In genomic region chr10:114166053-114166452, GRCh38 we compare ENCODE assay signal across 20 cellular contexts. TPM values are rescaled to one million over a fixed set of nuclear protein-coding genes. Genes with fewer than 3 reads are reported as not detected.
DNase-seq lines count a peak whose midpoint lies in the region; ATAC-seq and TF ChIP-seq lines count a peak whose summit lies in the region.
"Had no signal": no experiment of that assay in that cellular context is flagged by ENCODE, and none has a peak within 500 bp of the region (broad histone marks: within the 10 kb centered on the region; RNA-seq: fewer than 3 reads in every experiment).

No MANE protein-coding gene starts in this region.

- intact Hi-C loops in dendritic cell treated with granulocyte-macrophage colony-stimulating factor and Interleukin-4, amounts not matched to agents 40 ng/mL and 50 ng/mL, for 4 days (cut with micrococcal nuclease) = no loop called here

- peak; percentile 28 for DNase-seq in NCI-H226
- DNase-seq in left kidney (ENCODE audit: low read depth, low spot score) = peak; percentile 19
- no peak for DNase-seq in type B pancreatic cell (ENCODE audit: extremely low spot score, unreplicated experiment)
- DNase-seq in AG08395 (ENCODE audit: low spot score) = no peak
- DNase-seq in DMS153 treated with DMSO at 0.1 percent for 48 hours (lab: John Stamatoyannopoulos, UW; ENCODE audit: unreplicated experiment) = no peak
- DNase-seq: activated CD8-positive, alpha-beta T cell treated with anti-CD3 and anti-CD28 coated beads for 36 hours; activated naive CD8-positive, alpha-beta T cell treated with anti-CD3 and anti-CD28 coated beads, Interleukin-2, amount 10 ng/mL, durations not matched to agents 7 days and 5 days; activated T-cell treated with anti-CD3 and anti-CD28 coated beads, Interleukin-2, amount 50 U/mL, for 72 hours; caudate nucleus; DMS79; KBM-7; midbrain; NCI-H1105 treated with DMSO at 0.1 percent for 48 hours; NCI-H2171 treated with DMSO at 0.1 percent for 48 hours; NCI-H82; stimulated activated CD4-positive, alpha-beta T cell treated with anti-CD3 and anti-CD28 coated beads, Interleukin-4, amount 100 ng/mL, for 4 hours; testis had no signal

- TF ChIP-seq CTCF in type B pancreatic cell (conservative IDR thresholded peaks at IDR 0.05) = no peak

- H3K27ac Mint-ChIP-seq in dendritic cell treated with granulocyte-macrophage colony-stimulating factor and Interleukin-4, amounts not matched to agents 40 ng/mL and 50 ng/mL, for 4 days = peak overlapping the region; percentile 36
- peak overlapping the region; percentile 89 for H3K27ac Mint-ChIP-seq in type B pancreatic cell
- H3K27ac Mint-ChIP-seq: activated CD8-positive, alpha-beta T cell treated with anti-CD3 and anti-CD28 coated beads for 36 hours; activated naive CD8-positive, alpha-beta T cell treated with anti-CD3 and anti-CD28 coated beads, Interleukin-2, amount 10 ng/mL, durations not matched to agents 7 days and 5 days; activated T-cell treated with anti-CD3 and anti-CD28 coated beads, Interleukin-2, amount 50 U/mL, for 72 hours had no signal

- no peaks in the 10 kb centered on the region for H3K27me3 Mint-ChIP-seq in dendritic cell treated with granulocyte-macrophage colony-stimulating factor and Interleukin-4, amounts not matched to agents 40 ng/mL and 50 ng/mL, for 4 days
- no peaks in the 10 kb centered on the region for H3K27me3 Mint-ChIP-seq in type B pancreatic cell
- H3K27me3 Mint-ChIP-seq: activated CD8-positive, alpha-beta T cell treated with anti-CD3 and anti-CD28 coated beads for 36 hours; activated naive CD8-positive, alpha-beta T cell treated with anti-CD3 and anti-CD28 coated beads, Interleukin-2, amount 10 ng/mL, durations not matched to agents 7 days and 5 days had no signal

- peaks cover 9% of the 10 kb centered on the region for H3K9me3 Mint-ChIP-seq in dendritic cell treated with granulocyte-macrophage colony-stimulating factor and Interleukin-4, amounts not matched to agents 40 ng/mL and 50 ng/mL, for 4 days
- H3K9me3 Mint-ChIP-seq in type B pancreatic cell = peaks cover 14% of the 10 kb centered on the region

- H3K4me3 Mint-ChIP-seq in dendritic cell treated with granulocyte-macrophage colony-stimulating factor and Interleukin-4, amounts not matched to agents 40 ng/mL and 50 ng/mL, for 4 days = no peak overlapping the region
- peak overlapping the region; percentile 72 for H3K4me3 Mint-ChIP-seq in type B pancreatic cell
- H3K4me3 Mint-ChIP-seq: activated CD8-positive, alpha-beta T cell treated with anti-CD3 and anti-CD28 coated beads for 36 hours; activated naive CD8-positive, alpha-beta T cell treated with anti-CD3 and anti-CD28 coated beads, Interleukin-2, amount 10 ng/mL, durations not matched to agents 7 days and 5 days; activated T-cell treated with anti-CD3 and anti-CD28 coated beads, Interleukin-2, amount 50 U/mL, for 72 hours had no signal

- peaks cover 6% of the 10 kb centered on the region for H3K4me1 Mint-ChIP-seq in dendritic cell treated with granulocyte-macrophage colony-stimulating factor and Interleukin-4, amounts not matched to agents 40 ng/mL and 50 ng/mL, for 4 days (ENCODE audit: low read depth)
- H3K4me1 Mint-ChIP-seq in type B pancreatic cell (ENCODE audit: unreplicated experiment) = peaks cover 22% of the 10 kb centered on the region

- no peak for ATAC-seq in GM21717 (IDR thresholded peaks at IDR 0.05; ENCODE audit: unreplicated experiment)
- ATAC-seq: activated CD8-positive, alpha-beta T cell treated with anti-CD3 and anti-CD28 coated beads for 36 hours; activated T-cell treated with anti-CD3 and anti-CD28 coated beads, Interleukin-2, amount 50 U/mL, for 72 hours had no signal

- H3K36me3 Mint-ChIP-seq in dendritic cell treated with granulocyte-macrophage colony-stimulating factor and Interleukin-4, amounts not matched to agents 40 ng/mL and 50 ng/mL, for 4 days (ENCODE audit: low read depth) = peaks cover 17% of the 10 kb centered on the region
- peaks cover 38% of the 10 kb centered on the region for H3K36me3 Mint-ChIP-seq in type B pancreatic cell

RNA-seq across cellular contexts. Expression of gene CCDC186, which starts 8.0 kb away (rescaled TPM):
- 21.0 and 36.0 TPM in 2 replicates for total RNA-seq in type B pancreatic cell (ENCODE audit: low replicate concordance)

RNA-seq across cellular contexts. Expression of gene TDRD1, which starts 13.1 kb away (rescaled TPM):
- total RNA-seq in type B pancreatic cell (ENCODE audit: low replicate concordance) = not detected in 2 replicates
- total RNA-seq: RPMI7951 had no signal

Comparison
In these comparisons a context has a peak if more than half of its experiments do, and no peak if none do; other contexts are left out.
1. DNase-seq: peak in NCI-H226 (single experiment) and left kidney (single experiment); none in type B pancreatic cell (single experiment), AG08395 (single experiment) and DMS153 treated with DMSO at 0.1 percent for 48 hours (single experiment).